16 cellular contexts compared by ENCODE assay signal in the genomic region with DNA sequence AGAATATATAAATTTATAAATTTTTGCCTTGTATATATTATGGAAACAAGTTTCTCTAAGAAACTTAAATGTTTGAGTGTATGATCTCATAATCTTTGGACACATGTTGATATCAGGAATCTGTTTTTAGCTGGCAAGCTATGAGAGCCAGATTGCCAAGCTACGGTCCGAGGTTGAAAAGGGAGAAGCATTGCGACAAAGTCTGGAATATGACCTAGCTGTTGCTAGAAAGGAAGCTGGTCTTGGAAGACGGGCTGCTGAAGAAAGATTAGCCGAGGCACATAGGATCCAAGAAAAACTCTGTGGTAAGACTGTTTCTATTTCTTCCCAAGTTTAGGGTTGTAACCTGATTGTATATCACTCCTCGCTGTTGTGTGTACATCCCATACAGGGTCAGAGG. TPM values are rescaled to one million over a fixed set of nuclear protein-coding genes. Genes with fewer than 3 reads are reported as not detected.
DNase-seq lines count a peak whose midpoint lies in the region; ATAC-seq and TF ChIP-seq lines count a peak whose summit lies in the region.
"Had no signal": no experiment of that assay in that cellular context is flagged by ENCODE, and none has a peak within 500 bp of the region (broad histone marks: within the 10 kb centered on the region; RNA-seq: fewer than 3 reads in every experiment).

No MANE protein-coding gene starts in this region.

- intact Hi-C loops in heart left ventricle (cut with DNase I) = no loop called here
- intact Hi-C loops in left ventricle myocardium superior (cut with micrococcal nuclease) = no loop called here
- intact Hi-C loops in stomach (cut with DNase I; ENCODE audit: low total_unique reads) = no loop called here

- DNase-seq in heart left ventricle = no peak
- no peak for DNase-seq in right atrium auricular region (ENCODE audit: low spot score)
- peak; percentile 25 for DNase-seq in fibroblast of mammary gland (ENCODE audit: low read depth)
- DNase-seq in left ventricle myocardium superior = no peak
- no peak for DNase-seq in stomach
- no peak for DNase-seq in NCI-H1105 treated with DMSO at 0.1 percent for 48 hours (lab: John Stamatoyannopoulos, UW)
- DNase-seq: CD4-positive, CD25-positive, alpha-beta regulatory T cell; DMS79 treated with DMSO at 0.1 percent for 48 hours; MG63; NCI-H1417 treated with DMSO at 0.1 percent for 48 hours; NCI-H187; NCI-H446; NCI-H526; SHP77 treated with DMSO at 0.1 percent for 48 hours had no signal

- H3K4me3 ChIP-seq in heart left ventricle = no peak overlapping the region
- no peak overlapping the region for H3K4me3 ChIP-seq in right atrium auricular region
- H3K4me3 ChIP-seq in fibroblast of mammary gland (ENCODE audit: control insufficient read depth, low read depth, low read length) = no peak overlapping the region
- no peak overlapping the region for H3K4me3 ChIP-seq in stomach
- H3K4me3 ChIP-seq: MG63 had no signal

- H3K27ac ChIP-seq in heart left ventricle (no peak overlapping the region), right atrium auricular region (no peak overlapping the region), stomach (no peak overlapping the region)

- H3K4me1 ChIP-seq in heart left ventricle (no peaks in the 10 kb centered on the region), right atrium auricular region (no peaks in the 10 kb centered on the region), stomach (peaks cover 0 to 5% (median 0%) of the 10 kb centered on the region in 4 donors)

- H3K36me3 ChIP-seq in heart left ventricle = no peaks in the 10 kb centered on the region
- no peaks in the 10 kb centered on the region for H3K36me3 ChIP-seq in right atrium auricular region
- no peaks in the 10 kb centered on the region for H3K36me3 ChIP-seq in stomach
- H3K36me3 ChIP-seq: MG63 had no signal

- TF ChIP-seq POLR2A in heart left ventricle (IDR thresholded peaks at IDR 0.05) = no peak
- no peak for TF ChIP-seq POLR2A in stomach (IDR thresholded peaks at IDR 0.05)

- 71 to 78% (median 73%) methylated on average over 6 of the region's 6 CpGs for WGBS in heart left ventricle, 4 donors
- WGBS in stomach, 5 donors = 64 to 98% (median 86%) methylated on average over 6 of the region's 6 CpGs

- no peak for TF ChIP-seq CTCF in heart left ventricle (IDR thresholded peaks at IDR 0.05)
- no peak for TF ChIP-seq CTCF in right atrium auricular region (IDR thresholded peaks at IDR 0.05)
- TF ChIP-seq CTCF in fibroblast of mammary gland (conservative IDR thresholded peaks at IDR 0.05; ENCODE audit: control insufficient read depth, insufficient read depth, low read depth, low read length) = no peak
- no peak for TF ChIP-seq CTCF in stomach (IDR thresholded peaks at IDR 0.05)

- no peak for TF ChIP-seq EP300 in stomach (IDR thresholded peaks at IDR 0.05)

- ATAC-seq in heart left ventricle = peak in 3 of 4 donors; percentile 24 to 48 (median 46)
- peak; percentile 64 for ATAC-seq in left ventricle myocardium superior
- ATAC-seq in HG02759 (IDR thresholded peaks at IDR 0.05; ENCODE audit: unreplicated experiment) = no peak
- ATAC-seq in GM18909 (IDR thresholded peaks at IDR 0.05; ENCODE audit: poor library complexity, unreplicated experiment) = no peak

- H3K9me3 ChIP-seq in heart left ventricle (no peaks in the 10 kb centered on the region), right atrium auricular region (no peaks in the 10 kb centered on the region), stomach (no peaks in the 10 kb centered on the region)

- H3K27me3 ChIP-seq in heart left ventricle (no peaks in the 10 kb centered on the region), right atrium auricular region (no peaks in the 10 kb centered on the region), stomach (no peaks in the 10 kb centered on the region)
- H3K27me3 ChIP-seq: MG63 had no signal

RNA-seq across cellular contexts. Expression of gene CCDC171, which starts 25.9 kb away (rescaled TPM):
- total RNA-seq in heart left ventricle (1 to 10 TPM in 7 of 9 donors, under 1 TPM in 2; 0.44 to 3.4 (median 1.4) TPM), right atrium auricular region (1 to 10 TPM in 1 of 2 donors, under 1 TPM in 1; 0.90 to 1.4 TPM), left ventricle myocardium superior (1.7 TPM), stomach (10 to 100 TPM in 2 of 5 donors, 1 to 10 TPM in 3; 1.2 to 26.3 (median 3.3) TPM)
- polyA plus RNA-seq in heart left ventricle (under 1 TPM; 0.30 to 0.47 TPM), stomach (1 to 10 TPM in 2 of 3 donors, not detected in 1; 1.2 TPM)

Comparison
In these comparisons a context has a peak if more than half of its experiments do, and no peak if none do; other contexts are left out.
1. ATAC-seq: peak in heart left ventricle (3 of 4) and left ventricle myocardium superior (single experiment); none in HG02759 (single experiment) and GM18909 (single experiment).